28 cellular contexts compared by ENCODE assay signal in the genomic region with DNA sequence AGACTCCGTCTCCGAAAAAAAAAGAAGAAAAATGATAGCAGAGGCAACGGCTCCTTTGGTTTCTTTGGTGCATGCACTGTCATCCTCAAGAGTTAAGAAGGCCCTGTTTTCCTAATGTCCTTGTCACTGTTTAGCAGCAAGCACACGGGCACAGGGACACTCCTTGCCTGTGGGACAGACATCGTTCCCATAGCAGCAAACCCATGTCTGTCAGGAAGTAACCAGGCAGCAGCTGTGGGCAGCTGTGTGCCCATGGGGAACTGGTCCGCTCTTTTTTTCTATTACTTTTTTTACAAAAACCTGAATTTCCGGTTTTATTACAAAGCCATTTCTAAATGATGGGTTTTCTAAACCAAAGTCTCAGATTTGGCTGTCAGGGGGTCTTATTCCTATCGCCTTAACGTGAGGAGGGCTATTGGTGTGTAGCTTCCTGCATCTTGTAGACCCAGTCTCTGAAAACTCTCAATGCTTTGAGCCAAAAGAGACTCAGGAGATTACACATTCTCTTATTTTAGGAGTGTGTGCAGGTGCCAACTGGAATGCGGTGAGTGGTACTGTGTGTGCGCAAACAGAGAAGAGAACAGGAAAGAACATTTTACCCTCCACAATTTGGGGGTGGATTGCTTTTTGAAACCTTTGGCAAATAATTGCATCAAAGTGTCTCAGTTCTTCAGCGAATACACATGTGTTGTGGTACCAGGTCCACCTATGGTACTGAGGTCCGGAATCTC.
"Had no signal": no experiment of that assay in that cellular context is flagged by ENCODE, and none has a peak within 500 bp of the region (broad histone marks: within the 10 kb centered on the region; RNA-seq: fewer than 3 reads in every experiment).

No MANE protein-coding gene starts in this region.

- H3K36me3 Mint-ChIP-seq: activated naive CD8-positive, alpha-beta T cell; brain had no signal

- H3K27ac ChIP-seq: RWPE1, SJCRH30, WERI-Rb-1 had no signal

- H3K9me3 Mint-ChIP-seq: activated CD4-positive, alpha-beta memory T cell treated with anti-CD3 and anti-CD28 coated beads, Interleukin-2, amount 10 ng/mL, durations not matched to agents 7 days and 5 days; activated naive CD4-positive, alpha-beta T cell treated with anti-CD3 and anti-CD28 coated beads for 36 hours; activated T-helper 17 cell treated with anti-CD3 and anti-CD28 coated beads, Interleukin-2, amount 50 U/mL, for 72 hours; brain; central memory CD8-positive, alpha-beta T cell had no signal

- H3K27me3 Mint-ChIP-seq: activated T-helper 17 cell treated with anti-CD3 and anti-CD28 coated beads, Interleukin-2, amount 50 U/mL, for 72 hours; brain had no signal

- H3K4me3 Mint-ChIP-seq: activated CD4-positive, alpha-beta memory T cell treated with anti-CD3 and anti-CD28 coated beads, Interleukin-2, amount 10 ng/mL, durations not matched to agents 7 days and 5 days; activated CD4-positive, alpha-beta T cell treated with anti-CD3 and anti-CD28 coated beads for 36 hours; activated naive CD4-positive, alpha-beta T cell treated with anti-CD3 and anti-CD28 coated beads for 36 hours; activated naive CD8-positive, alpha-beta T cell; activated T-helper 17 cell treated with anti-CD3 and anti-CD28 coated beads, Interleukin-2, amount 50 U/mL, for 72 hours; brain; central memory CD8-positive, alpha-beta T cell had no signal

- H3K27ac Mint-ChIP-seq: activated CD4-positive, alpha-beta memory T cell treated with anti-CD3 and anti-CD28 coated beads, Interleukin-2, amount 10 ng/mL, durations not matched to agents 7 days and 5 days; activated CD4-positive, alpha-beta T cell treated with anti-CD3 and anti-CD28 coated beads for 36 hours; activated naive CD4-positive, alpha-beta T cell treated with anti-CD3 and anti-CD28 coated beads for 36 hours; activated naive CD8-positive, alpha-beta T cell; activated T-helper 17 cell treated with anti-CD3 and anti-CD28 coated beads, Interleukin-2, amount 50 U/mL, for 72 hours; brain had no signal

- DNase-seq: activated CD4-positive, alpha-beta memory T cell treated with anti-CD3 and anti-CD28 coated beads, Interleukin-2, amount 10 ng/mL, durations not matched to agents 7 days and 5 days; activated CD4-positive, alpha-beta T cell treated with anti-CD3 and anti-CD28 coated beads for 36 hours; activated CD4-positive, alpha-beta T cell treated with anti-CD3 and anti-CD28 coated beads, Interleukin-2, amount 50 U/mL, for 1 hour; activated gamma-delta T cell; activated naive CD4-positive, alpha-beta T cell treated with anti-CD3 and anti-CD28 coated beads for 36 hours; activated T-cell treated with anti-CD3 and anti-CD28 coated beads for 4 hours; activated T-cell treated with anti-CD3 and anti-CD28 coated beads, Interleukin-2, amount 50 U/mL, for 48 hours; amygdala; Karpas-422; MM.1S; NCI-H146; NCI-H1930; NCI-H2171; NCI-H2227 treated with DMSO at 0.1 percent for 48 hours; NCI-H446 treated with DMSO at 0.1 percent for 48 hours; NCI-H524 treated with DMSO at 0.1 percent for 48 hours; NCI-H748 treated with DMSO at 0.1 percent for 48 hours; Right ventricle myocardium superior; SJCRH30; SK-N-SH; T-helper 1 cell; WERI-Rb-1 had no signal

- ATAC-seq: activated CD4-positive, alpha-beta T cell treated with anti-CD3 and anti-CD28 coated beads for 36 hours; activated T-helper 17 cell treated with anti-CD3 and anti-CD28 coated beads, Interleukin-2, amount 50 U/mL, for 72 hours; Panc1 had no signal

- H3K4me1 Mint-ChIP-seq: activated CD4-positive, alpha-beta memory T cell treated with anti-CD3 and anti-CD28 coated beads, Interleukin-2, amount 10 ng/mL, durations not matched to agents 7 days and 5 days; activated CD4-positive, alpha-beta T cell treated with anti-CD3 and anti-CD28 coated beads for 36 hours; activated T-helper 17 cell treated with anti-CD3 and anti-CD28 coated beads, Interleukin-2, amount 50 U/mL, for 72 hours; central memory CD8-positive, alpha-beta T cell had no signal
